In genomic region chr22:44454113-44454769, GRCh38 we compare ENCODE assay signal across 21 cellular contexts. TPM values are rescaled to one million over a fixed set of nuclear protein-coding genes. Genes with fewer than 3 reads are reported as not detected.
DNase-seq lines count a peak whose midpoint lies in the region; ATAC-seq, FAIRE-seq and TF ChIP-seq lines count a peak whose summit lies in the region.
"Had no signal": no experiment of that assay in that cellular context is flagged by ENCODE, and none has a peak within 500 bp of the region (broad histone marks: within the 10 kb centered on the region; RNA-seq: fewer than 3 reads in every experiment).

No MANE protein-coding gene starts in this region.

- H3K9ac ChIP-seq in GM12878 (ENCODE audit: control insufficient read depth, insufficient read depth, low read length): no peak overlapping the region

- H3K4me1 ChIP-seq in OCI-LY7 (ENCODE audit: insufficient read depth, low read length, poor library complexity, severe bottlenecking) (peaks cover 73% of the 10 kb centered on the region), GM12878 (ENCODE audit: control insufficient read depth, insufficient read depth, low read length) (peaks cover 9% of the 10 kb centered on the region)
- H3K4me1 ChIP-seq: foreskin keratinocyte, left ventricle myocardium inferior, psoas muscle had no signal

- no peaks in the 10 kb centered on the region for H3K36me3 Mint-ChIP-seq in activated naive CD4-positive, alpha-beta T cell treated with anti-CD3 and anti-CD28 coated beads for 36 hours (ENCODE audit: low read depth)
- H3K36me3 Mint-ChIP-seq: IgD-negative memory B cell had no signal

- H3K9me3 ChIP-seq in OCI-LY7 (ENCODE audit: low read length) (0 out of 2 replicates have a peak, but pooled peaks cover 9% of the 10 kb centered on the region), GM12878 (replicated peaks; ENCODE audit: control insufficient read depth, insufficient read depth, low read length) (no peaks in the 10 kb centered on the region; the same call in 1 of the 3 replicates)
- H3K9me3 ChIP-seq: left ventricle myocardium inferior, psoas muscle had no signal

- no peak for TF ChIP-seq EP300 in GM12878 (IDR thresholded peaks at IDR 0.05; ENCODE audit: borderline replicate concordance in 1 of 2, control insufficient read depth in 1 of 2, low read depth in 2 of 2, low read length in 2 of 2)

- peak; percentile 36 for DNase-seq in activated naive CD4-positive, alpha-beta T cell treated with anti-CD3 and anti-CD28 coated beads for 36 hours
- no peak for DNase-seq in activated naive CD4-positive, alpha-beta T cell (lab: John Stamatoyannopoulos, UW)
- DNase-seq in OCI-LY7 (ENCODE audit: low spot score) (no peak), GM12878 (ENCODE audit: low read depth, low spot score) (no peak), cortex of kidney (lab: John Stamatoyannopoulos, UW) (no peak)
- DNase-seq in stimulated activated CD8-positive, alpha-beta memory T cell treated with anti-CD3 and anti-CD28 coated beads, Interleukin-4, amount 100 ng/mL, for 48 hours: peak; percentile 19
- DNase-seq: Calu3, cerebellar nuclear complex, foreskin keratinocyte, left ventricle myocardium inferior, NCI-H1092, NCI-H2107, NCI-H82, psoas muscle had no signal

- 41% methylated on average over 11 of the region's 11 CpGs for WGBS in GM12878 (ENCODE audit: insufficient coverage, insufficient replicate concordance, low lambda C conversion rate, missing lambda C conversion rate)

- H3K27ac ChIP-seq in OCI-LY7 (ENCODE audit: low read depth, low read length, poor library complexity, severe bottlenecking) (peak overlapping the region; percentile 95), GM12878 (ENCODE audit: control insufficient read depth, insufficient read depth) (no peak overlapping the region)
- H3K27ac ChIP-seq: foreskin keratinocyte, left ventricle myocardium inferior, psoas muscle, VCaP had no signal

- peaks cover 2% of the 10 kb centered on the region for H3K9me3 Mint-ChIP-seq in activated naive CD4-positive, alpha-beta T cell treated with anti-CD3 and anti-CD28 coated beads for 36 hours
- H3K9me3 Mint-ChIP-seq: GM23338 had no signal

- H3K9me2 ChIP-seq in OCI-LY7 (ENCODE audit: insufficient read depth, low read length): no peaks in the 10 kb centered on the region

- H3K36me3 ChIP-seq in OCI-LY7 (ENCODE audit: insufficient read depth, low read length) (no peaks in the 10 kb centered on the region), GM12878 (ENCODE audit: control insufficient read depth in 2 of 2, insufficient read depth in 2 of 2, low read length in 1 of 2) (no peaks in the 10 kb centered on the region)
- H3K36me3 ChIP-seq: left ventricle myocardium inferior had no signal

- H4K20me1 ChIP-seq in OCI-LY7 (ENCODE audit: insufficient read depth, low read length) (no peaks in the 10 kb centered on the region), GM12878 (ENCODE audit: control insufficient read depth, insufficient read depth) (no peaks in the 10 kb centered on the region)

- SMC1A ChIA-PET in GM12878 (lab: Charles Lee; ENCODE audit: uncharacterized antibody, unreplicated experiment): no interaction called here

- H3K79me2 ChIP-seq in OCI-LY7 (ENCODE audit: insufficient read depth, low read depth, low read length) (no peaks in the 10 kb centered on the region), GM12878 (ENCODE audit: control insufficient read depth, insufficient read depth, low read length) (no peaks in the 10 kb centered on the region)

- FAIRE-seq in GM12878 (lab: Jason Lieb, UNC): no peak
- FAIRE-seq: endothelial cell of umbilical vein, GM12891 had no signal

- H3K4me3 Mint-ChIP-seq in activated naive CD4-positive, alpha-beta T cell treated with anti-CD3 and anti-CD28 coated beads for 36 hours: no peak overlapping the region
- H3K4me3 Mint-ChIP-seq: GM23338, IgD-negative memory B cell had no signal

- no peak for TF ChIP-seq RAD21 in GM12878 (IDR thresholded peaks at IDR 0.05; ENCODE audit: insufficient read depth, low read depth, low read length)

- H3K4me3 ChIP-seq in OCI-LY7 (ENCODE audit: low read depth, low read length, poor library complexity, severe bottlenecking) (peak overlapping the region; percentile 48), GM12878 (no peak overlapping the region)
- H3K4me3 ChIP-seq: GM23338, left ventricle myocardium inferior, psoas muscle had no signal

- H3K27ac Mint-ChIP-seq in activated naive CD4-positive, alpha-beta T cell treated with anti-CD3 and anti-CD28 coated beads for 36 hours: peak overlapping the region; percentile 80
- H3K27ac Mint-ChIP-seq: GM23338, IgD-negative memory B cell had no signal

- peaks cover 26% of the 10 kb centered on the region for H3K4me1 Mint-ChIP-seq in activated naive CD4-positive, alpha-beta T cell treated with anti-CD3 and anti-CD28 coated beads for 36 hours (ENCODE audit: low read depth)

- RAD21 ChIA-PET in GM12878 (lab: Charles Lee; ENCODE audit: unreplicated experiment): no interaction called here

- CTCF ChIA-PET in activated naive CD4-positive, alpha-beta T cell treated with anti-CD3 and anti-CD28 coated beads for 36 hours (lab: Charles Lee): no interaction called here
- CTCF ChIA-PET in OCI-LY7 (lab: Charles Lee; ENCODE audit: unreplicated experiment) (no interaction called here), GM12878 (lab: Yijun Ruan, JAX) (no interaction called here)

- no peak for TF ChIP-seq POLR2A in GM12878 (IDR thresholded peaks at IDR 0.05; ENCODE audit: low read depth, low read length)

- peak overlapping the region; percentile 68 for H3K4me2 ChIP-seq in OCI-LY7 (ENCODE audit: low read length)
- no peak overlapping the region for H3K4me2 ChIP-seq in GM12878 (ENCODE audit: control insufficient read depth, insufficient read depth)
- H3K4me2 ChIP-seq: GM23338 had no signal

- no peaks in the 10 kb centered on the region; a peak in 1 of 4 replicates for H3K27me3 ChIP-seq in GM12878 (replicated peaks in 1 of 2; ENCODE audit: control insufficient read depth in 2 of 2, insufficient read depth in 2 of 2, low read length in 1 of 2)
- H3K27me3 ChIP-seq: foreskin keratinocyte had no signal

- in situ Hi-C loops in GM12878 (cut with MboI): no loop called here

- peak overlapping the region; percentile 22; the same call in 1 of the 2 replicates for H2AFZ ChIP-seq in OCI-LY7 (ENCODE audit: low read length)
- no peak overlapping the region for H2AFZ ChIP-seq in GM12878 (ENCODE audit: control insufficient read depth, low read depth, low read length)
- H2AFZ ChIP-seq: GM23338 had no signal

- ATAC-seq in GM12878: no peak; the same call in 2 of the 3 replicates
- ATAC-seq in GM19395 (IDR thresholded peaks at IDR 0.05; ENCODE audit: unreplicated experiment): no peak
- ATAC-seq in HG03159 (IDR thresholded peaks at IDR 0.05; ENCODE audit: unreplicated experiment): no peak
- ATAC-seq: foreskin keratinocyte, GM23338, psoas muscle had no signal

- TF ChIP-seq CTCF in OCI-LY7 (conservative IDR thresholded peaks at IDR 0.05; ENCODE audit: low read length) (no peak), GM12878 (IDR thresholded peaks at IDR 0.05 in 2 of 3, conservative IDR thresholded peaks at IDR 0.05 in 1 of 3; ENCODE audit: control insufficient read depth in 2 of 3, extremely low read depth in 1 of 3, insufficient read depth in 1 of 3, low read depth in 3 of 3, low read length in 3 of 3) (no peak)

- POLR2A ChIA-PET in OCI-LY7 (lab: Charles Lee) (interaction anchor here (1.1 kb wide), 1 partner anchor 8 kb away, joined by 3 read pairs; no protein-coding TSS in a partner anchor), GM12878 (lab: Charles Lee) (no interaction called here)

- intact Hi-C loops in activated naive CD4-positive, alpha-beta T cell treated with anti-CD3 and anti-CD28 coated beads for 36 hours (cut with micrococcal nuclease): no loop called here
- intact Hi-C loops in OCI-LY7 (cut with micrococcal nuclease; ENCODE audit: unreplicated experiment): loop anchor here (10.0 kb wide), 1 partner anchor 111 kb away; no protein-coding TSS in a partner anchor
- intact Hi-C loops in GM12878 (cut with micrococcal nuclease; ENCODE audit: unreplicated experiment): no loop called here

- no peaks in the 10 kb centered on the region for H3K27me3 Mint-ChIP-seq in activated naive CD4-positive, alpha-beta T cell treated with anti-CD3 and anti-CD28 coated beads for 36 hours (ENCODE audit: low read depth)

- no TSS peak for BruUV-seq in OCI-LY7 (replicated peaks; lab: Mats Ljungman, UMichigan)
- BruUV-seq in GM12878 (replicated peaks; lab: Mats Ljungman, UMichigan): no TSS peak

TF ChIP-seq in GM12878, 131 proteins besides CTCF, POLR2A, EP300 and RAD21 (continues in another document):
- TF ChIP-seq ZNF274 (IDR thresholded peaks at IDR 0.05; ENCODE audit: insufficient read depth, insufficient read length) (no peak), FOXM1 (IDR thresholded peaks at IDR 0.05; ENCODE audit: low read depth, low read length) (peak; percentile 19; the same call in 1 of the 2 replicates), STAT1 (conservative IDR thresholded peaks at IDR 0.05) (no peak), ETV6 (conservative IDR thresholded peaks at IDR 0.05 in 1 of 2, IDR thresholded peaks at IDR 0.05 in 1 of 2; ENCODE audit: borderline replicate concordance in 1 of 2, low read depth in 1 of 2) (0 out of 4 replicates have a peak, but pooled peaks of 1 of the 2 experiments have one; percentile 10)

RNA-seq across cellular contexts. Expression of gene RTL6, which starts 43.8 kb away (rescaled TPM):
- total RNA-seq in activated naive CD4-positive, alpha-beta T cell treated with anti-CD3 and anti-CD28 coated beads for 36 hours: 1 to 10 TPM; 4.5 to 5.1 TPM
- 8.7 and 9.8 TPM in 2 replicates for total RNA-seq in OCI-LY7 (2014; rRNA removed; shearing (Covaris generic))
- total RNA-seq in OCI-LY7 (2022): 10.6 and 12.3 TPM in 2 replicates
- not detected in 2 replicates for total RNA-seq in GM12878 (2013; cell fraction: nucleolus; rRNA removed)
- 3.8 and 4.5 TPM in 2 replicates for total RNA-seq in GM12878 (2014; rRNA removed)
- total RNA-seq in GM12878 (2014; rRNA removed; fragmentation: Illumina TruSeq; extraction: Trizol): 2.9 and 3.0 TPM in 2 replicates
- total RNA-seq in GM12878 (2021): 6.3 and 7.1 TPM in 2 replicates
- polyA plus RNA-seq in GM12878 (2011; ENCODE audit: low read depth): 1.1 TPM
- polyA plus RNA-seq in GM12878 (2011; rRNA removed): 0.03 TPM in 2 replicates
- 0.04 and 0.05 TPM in 2 replicates for polyA plus RNA-seq in GM12878 (2011; cell fraction: cytosol; rRNA removed)
- polyA plus RNA-seq in GM12878 (2011; cell fraction: nucleus; rRNA removed): 0.06 and 0.07 TPM in 2 replicates
- 1.3 and 1.5 TPM in 2 replicates for polyA plus RNA-seq in GM12878 (2012)
- polyA plus RNA-seq in GM12878 (2014; fragmentation: Illumina TruSeq; extraction: Trizol): 3.2 and 3.5 TPM in 2 replicates
- 1 to 10 TPM in 1 of 2 experiments, under 1 TPM in 1; 0.86 to 1.4 TPM for polyA plus RNA-seq in GM12878 (2014; fragmentation: Nextera tagmentation; extraction: Ambion mirVana)
- 3.4 and 4.1 TPM in 2 replicates for polyA plus RNA-seq in GM12878 (2014; rRNA removed)
- 1 to 10 TPM; 2.4 to 3.3 TPM for polyA plus RNA-seq in GM12878 (2016; fragmentation: Nextera tagmentation; extraction: Ambion mirVana)
- polyA minus RNA-seq in GM12878 (2011; rRNA and poly(A)+ RNA removed): 0.05 and 0.15 TPM in 2 replicates
- 0.62 and 1.6 TPM in 2 replicates for polyA minus RNA-seq in GM12878 (2011; cell fraction: cytosol; rRNA and poly(A)+ RNA removed)
- polyA minus RNA-seq in GM12878 (2011; cell fraction: nucleus; rRNA and poly(A)+ RNA removed): 0.12 and 0.29 TPM in 2 replicates

Comparison
In these comparisons a context has a peak if more than half of its experiments do, and no peak if none do; other contexts are left out.
1. DNase-seq: peak in activated naive CD4-positive, alpha-beta T cell treated with anti-CD3 and anti-CD28 coated beads for 36 hours (single experiment) and stimulated activated CD8-positive, alpha-beta memory T cell treated with anti-CD3 and anti-CD28 coated beads, Interleukin-4, amount 100 ng/mL, for 48 hours (single experiment); none in activated naive CD4-positive, alpha-beta T cell (0 of 4), OCI-LY7 (single experiment), GM12878 (single experiment) and cortex of kidney (single experiment).